In genomic region chr1:109847251-109847650, GRCh38 we compare ENCODE assay signal across 24 cellular contexts.
"Had no signal": no experiment of that assay in that cellular context is flagged by ENCODE, and none has a peak within 500 bp of the region (broad histone marks: within the 10 kb centered on the region; RNA-seq: fewer than 3 reads in every experiment).

No MANE protein-coding gene starts in this region.

- H3K4me1 Mint-ChIP-seq: activated B cell treated with CpG ODN at 0.5 μM for 24 hours had no signal

- H3K27me3 Mint-ChIP-seq: activated CD4-positive, alpha-beta T cell treated with anti-CD3 and anti-CD28 coated beads, Interleukin-2, amount 10 ng/mL, durations not matched to agents 24 days and 14 days; activated naive CD8-positive, alpha-beta T cell treated with anti-CD3 and anti-CD28 coated beads, Interleukin-2, amount 50 U/mL, for 24 hours; T-cell had no signal

- H3K9me3 ChIP-seq: ascending aorta, body of pancreas had no signal

- H3K27ac Mint-ChIP-seq: activated B cell treated with CpG ODN at 0.5 μM for 24 hours; activated CD4-positive, alpha-beta T cell treated with anti-CD3 and anti-CD28 coated beads, Interleukin-2, amount 10 ng/mL, durations not matched to agents 24 days and 14 days; activated naive CD4-positive, alpha-beta T cell treated with anti-CD3 and anti-CD28 coated beads, Interleukin-2, amount 50 U/mL, for 72 hours; activated naive CD8-positive, alpha-beta T cell treated with anti-CD3 and anti-CD28 coated beads, Interleukin-2, amount 50 U/mL, for 24 hours; T-cell had no signal

- H3K27me3 ChIP-seq: ascending aorta, body of pancreas had no signal

- H3K4me1 ChIP-seq: ascending aorta, body of pancreas had no signal

- DNase-seq: activated B cell treated with CpG ODN at 0.5 μM for 24 hours; activated CD4-positive, alpha-beta T cell treated with anti-CD3 and anti-CD28 coated beads for 1 hour; activated CD4-positive, alpha-beta T cell treated with anti-CD3 and anti-CD28 coated beads, Interleukin-2, amount 10 ng/mL, durations not matched to agents 24 days and 14 days; activated CD4-positive, alpha-beta T cell treated with anti-CD3 and anti-CD28 coated beads, Interleukin-2, amount 50 U/mL, for 48 hours; activated effector memory CD4-positive, alpha-beta T cell treated with anti-CD3 and anti-CD28 coated beads, Interleukin-2, amount 50 U/mL, for 16 hours; activated naive CD4-positive, alpha-beta T cell treated with Interleukin-2 at 50 U/mL for 16 hours; activated naive CD8-positive, alpha-beta T cell treated with anti-CD3 and anti-CD28 coated beads, Interleukin-2, amount 50 U/mL, for 24 hours; activated T-cell treated with anti-CD3 and anti-CD28 coated beads, Interleukin-2, amount 50 U/mL, for 4 hours; amniotic stem cell; body of pancreas; central memory CD4-positive, alpha-beta T cell; KG1; NCI-H1092 treated with DMSO at 0.1 percent for 48 hours; NCI-H1417 treated with DMSO at 0.1 percent for 48 hours; NCI-H1694; NCI-H2029 treated with DMSO at 0.1 percent for 48 hours; NCI-H510A treated with DMSO at 0.1 percent for 48 hours; NCI-H69; SIG-M5; T-cell; T-helper 2 cell; T1000 had no signal

- H3K36me3 Mint-ChIP-seq: activated naive CD4-positive, alpha-beta T cell treated with anti-CD3 and anti-CD28 coated beads, Interleukin-2, amount 50 U/mL, for 72 hours; T-cell had no signal

- H3K9me3 Mint-ChIP-seq: activated B cell treated with CpG ODN at 0.5 μM for 24 hours; activated naive CD8-positive, alpha-beta T cell treated with anti-CD3 and anti-CD28 coated beads, Interleukin-2, amount 50 U/mL, for 24 hours; activated T-cell treated with anti-CD3 and anti-CD28 coated beads, Interleukin-2, amount 50 U/mL, for 4 hours had no signal

- ATAC-seq: activated naive CD4-positive, alpha-beta T cell treated with anti-CD3 and anti-CD28 coated beads, Interleukin-2, amount 50 U/mL, for 72 hours; activated naive CD8-positive, alpha-beta T cell treated with anti-CD3 and anti-CD28 coated beads, Interleukin-2, amount 50 U/mL, for 24 hours; activated T-cell treated with anti-CD3 and anti-CD28 coated beads, Interleukin-2, amount 50 U/mL, for 4 hours; body of pancreas; T-cell had no signal

- H3K36me3 ChIP-seq: ascending aorta had no signal

- H3K4me3 ChIP-seq: ascending aorta, body of pancreas had no signal

- H3K4me3 Mint-ChIP-seq: activated B cell treated with CpG ODN at 0.5 μM for 24 hours; activated CD4-positive, alpha-beta T cell treated with anti-CD3 and anti-CD28 coated beads, Interleukin-2, amount 10 ng/mL, durations not matched to agents 24 days and 14 days; activated naive CD8-positive, alpha-beta T cell treated with anti-CD3 and anti-CD28 coated beads, Interleukin-2, amount 50 U/mL, for 24 hours; activated T-cell treated with anti-CD3 and anti-CD28 coated beads, Interleukin-2, amount 50 U/mL, for 4 hours; T-cell had no signal

- H3K27ac ChIP-seq: ascending aorta, body of pancreas had no signal
